In genomic region chr4:3827616-3828492, GRCh38 we compare ENCODE assay signal across 12 cellular contexts.
DNase-seq lines count a peak whose midpoint lies in the region; ATAC-seq, FAIRE-seq and TF ChIP-seq lines count a peak whose summit lies in the region.
"Had no signal": no experiment of that assay in that cellular context is flagged by ENCODE, and none has a peak within 500 bp of the region (broad histone marks: within the 10 kb centered on the region; RNA-seq: fewer than 3 reads in every experiment).

No MANE protein-coding gene starts in this region.

- no peak for TF ChIP-seq POLR2A in HCT116 (IDR thresholded peaks at IDR 0.05; ENCODE audit: borderline replicate concordance, extremely low read depth, insufficient read depth, insufficient read length)

- H3K79me2 ChIP-seq in HCT116 (ENCODE audit: insufficient read depth, low read length) (no peaks in the 10 kb centered on the region), MM.1S (ENCODE audit: low read length) (no peaks in the 10 kb centered on the region)

- H3K27ac ChIP-seq in HCT116 (ENCODE audit: low read depth, low read length) = no peak overlapping the region
- H3K27ac ChIP-seq in ascending aorta = peak overlapping the region; percentile 28 to 43
- no peak overlapping the region for H3K27ac ChIP-seq in MM.1S (ENCODE audit: low read length)
- H3K27ac ChIP-seq: neural progenitor cell had no signal

- no peaks in the 10 kb centered on the region for H3F3A ChIP-seq in MM.1S (ENCODE audit: insufficient read depth, low read length)

- no peak for FAIRE-seq in GM19239 (lab: Jason Lieb, UNC)

- H3K27me3 ChIP-seq in HCT116 (ENCODE audit: insufficient read depth, low read length) (no peaks in the 10 kb centered on the region), ascending aorta (no peaks in the 10 kb centered on the region), MM.1S (replicated peaks; ENCODE audit: insufficient read depth, low read length) (peaks cover 99% of the 10 kb centered on the region)
- H3K27me3 ChIP-seq: neural progenitor cell had no signal

- TF ChIP-seq CTCF in HCT116 (IDR thresholded peaks at IDR 0.05 in 2 of 3, conservative IDR thresholded peaks at IDR 0.05 in 1 of 3; ENCODE audit: borderline replicate concordance in 1 of 3, insufficient read depth in 1 of 3, low read depth in 2 of 3, low read length in 2 of 3) = no peak
- TF ChIP-seq CTCF in ascending aorta (IDR thresholded peaks at IDR 0.05) = no peak
- no peak for TF ChIP-seq CTCF in MM.1S (IDR thresholded peaks at IDR 0.05; ENCODE audit: low read length)

- H3K36me3 ChIP-seq in HCT116 (ENCODE audit: control insufficient read depth in 1 of 2, insufficient read depth in 2 of 2, low read length in 2 of 2) = no peaks in the 10 kb centered on the region
- H3K36me3 ChIP-seq in ascending aorta = no peaks in the 10 kb centered on the region
- no peaks in the 10 kb centered on the region for H3K36me3 ChIP-seq in MM.1S (replicated peaks; ENCODE audit: insufficient read depth, low read length)
- H3K36me3 ChIP-seq: neural progenitor cell had no signal

- no TSS peak for BruUV-seq in HCT116 (replicated peaks; lab: Mats Ljungman, UMichigan)

- POLR2A ChIA-PET in HCT116 (lab: Charles Lee) = no interaction called here

- H2AFZ ChIP-seq in HCT116 (ENCODE audit: low read depth, low read length, poor library complexity, severe bottlenecking) (no peak overlapping the region), MM.1S (ENCODE audit: low read length) (no peak overlapping the region)
- H2AFZ ChIP-seq: neural progenitor cell had no signal

- TF ChIP-seq RAD21 in HCT116 (IDR thresholded peaks at IDR 0.05; ENCODE audit: low read depth) = no peak

- DNase-seq in HCT116 (ENCODE audit: low read depth, low spot score) (no peak), ascending aorta (ENCODE audit: low spot score in 2 of 2) (peak in 1 of 2 donors; percentile 74), hippocampal formation (lab: John Stamatoyannopoulos, UW) (peak; percentile 31 to 49), stromal cell of bone marrow (ENCODE audit: low read depth) (peak; percentile 46), GM19239 (ENCODE audit: insufficient read length, low spot score) (no peak), NCI-H526 (lab: John Stamatoyannopoulos, UW) (no peak), MM.1S (no peak)
- DNase-seq in central memory CD4-positive, alpha-beta T cell = no peak
- DNase-seq: activated CD4-positive, alpha-beta memory T cell treated with anti-CD3 and anti-CD28 coated beads, Interleukin-2, amount 10 ng/mL, durations not matched to agents 7 days and 5 days; NCI-H2227 treated with DMSO at 0.1 percent for 48 hours had no signal

- RAD21 ChIA-PET in HCT116 (lab: Charles Lee; ENCODE audit: low non-redundant PET in 1 of 2, low total read pairs in 2 of 2, uncharacterized antibody in 2 of 2, unreplicated experiment in 2 of 2) = no interaction called here

- no peaks in the 10 kb centered on the region for H3K9me3 ChIP-seq in HCT116 (ENCODE audit: control insufficient read depth in 1 of 2, insufficient read depth in 1 of 2, low read depth in 1 of 2, low read length in 2 of 2)
- H3K9me3 ChIP-seq in ascending aorta = no peaks in the 10 kb centered on the region
- no peaks in the 10 kb centered on the region for H3K9me3 ChIP-seq in MM.1S (replicated peaks; ENCODE audit: insufficient read depth, low read length)

- intact Hi-C loops in HCT116 (cut with micrococcal nuclease) (no loop called here), ascending aorta (cut with DNase I) (no loop called here)

- H3K9me2 ChIP-seq in HCT116 (ENCODE audit: insufficient read depth) = no peaks in the 10 kb centered on the region
- no peaks in the 10 kb centered on the region for H3K9me2 ChIP-seq in MM.1S (replicated peaks; ENCODE audit: insufficient read depth, low read length)

- H3K4me2 ChIP-seq in HCT116 (ENCODE audit: low read length) (no peak overlapping the region), MM.1S (ENCODE audit: low read depth, low read length) (no peak overlapping the region)
- H3K4me2 ChIP-seq: neural progenitor cell had no signal

- H4K20me1 ChIP-seq in HCT116 (ENCODE audit: insufficient read depth) (no peaks in the 10 kb centered on the region), MM.1S (ENCODE audit: insufficient read depth, low read length) (no peaks in the 10 kb centered on the region)

- H3K4me3 ChIP-seq in HCT116 (replicated peaks in 1 of 2; ENCODE audit: low read depth in 1 of 2, low read length in 2 of 2) (no peak overlapping the region), ascending aorta (peak overlapping the region in 1 of 2 donors; percentile 34), MM.1S (ENCODE audit: low read length) (no peak overlapping the region)
- H3K4me3 ChIP-seq: neural progenitor cell had no signal

- CTCF ChIA-PET in HCT116 (lab: Charles Lee) = no interaction called here

- peaks cover 2 to 9% of the 10 kb centered on the region in 2 experiments; a peak in 2 of 4 replicates for H3K4me1 ChIP-seq in HCT116 (ENCODE audit: control insufficient read depth in 1 of 2, insufficient read depth in 2 of 2, low read length in 2 of 2)
- peaks cover 2 to 8% of the 10 kb centered on the region in 2 donors for H3K4me1 ChIP-seq in ascending aorta
- H3K4me1 ChIP-seq in MM.1S (ENCODE audit: low read length) = no peaks in the 10 kb centered on the region

- peak; percentile 28; the same call in 1 of the 2 replicates for ATAC-seq in HCT116
- ATAC-seq: stimulated activated memory B cell treated with anti-CD40 and anti-IgM and Interleukin-4, amounts not matched to agents 10 μg/mL and 1 μg/mL and 100 μg/mL, for 72 hours had no signal

- H3K9ac ChIP-seq in HCT116 (ENCODE audit: low read length) (no peak overlapping the region), MM.1S (ENCODE audit: low read length) (no peak overlapping the region)
- H3K9ac ChIP-seq: neural progenitor cell had no signal

TF ChIP-seq in HCT116, 20 proteins besides CTCF, POLR2A, EP300 and RAD21:
- TF ChIP-seq EZH2 (IDR thresholded peaks at IDR 0.05) (no peak), SIN3A (IDR thresholded peaks at IDR 0.05; ENCODE audit: low read depth) (no peak), ELF1 (IDR thresholded peaks at IDR 0.05; ENCODE audit: borderline replicate concordance, low read depth) (no peak), SP1 (IDR thresholded peaks at IDR 0.05; ENCODE audit: low read depth) (no peak), JUND (IDR thresholded peaks at IDR 0.05) (no peak), CBX3 (IDR thresholded peaks at IDR 0.05; ENCODE audit: low read depth) (no peak), SRF (IDR thresholded peaks at IDR 0.05; ENCODE audit: low read depth) (no peak)
- TF ChIP-seq, protein P1, sequence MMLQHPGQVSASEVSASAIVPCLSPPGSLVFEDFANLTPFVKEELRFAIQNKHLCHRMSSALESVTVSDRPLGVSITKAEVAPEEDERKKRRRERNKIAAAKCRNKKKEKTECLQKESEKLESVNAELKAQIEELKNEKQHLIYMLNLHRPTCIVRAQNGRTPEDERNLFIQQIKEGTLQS (IDR thresholded peaks at IDR 0.05) = no peak

Comparison
In these comparisons a context has a peak if more than half of its experiments do, and no peak if none do; other contexts are left out.
1. DNase-seq: peak in hippocampal formation (2 of 2) and stromal cell of bone marrow (single experiment); none in HCT116 (single experiment), GM19239 (single experiment), NCI-H526 (0 of 2), central memory CD4-positive, alpha-beta T cell (single experiment) and MM.1S (single experiment).
2. H3K27ac ChIP-seq: peak in ascending aorta (2 of 2); none in HCT116 (single experiment) and MM.1S (single experiment).